Comparison of ENCODE assay signal across 11 cellular contexts in the genomic region with DNA sequence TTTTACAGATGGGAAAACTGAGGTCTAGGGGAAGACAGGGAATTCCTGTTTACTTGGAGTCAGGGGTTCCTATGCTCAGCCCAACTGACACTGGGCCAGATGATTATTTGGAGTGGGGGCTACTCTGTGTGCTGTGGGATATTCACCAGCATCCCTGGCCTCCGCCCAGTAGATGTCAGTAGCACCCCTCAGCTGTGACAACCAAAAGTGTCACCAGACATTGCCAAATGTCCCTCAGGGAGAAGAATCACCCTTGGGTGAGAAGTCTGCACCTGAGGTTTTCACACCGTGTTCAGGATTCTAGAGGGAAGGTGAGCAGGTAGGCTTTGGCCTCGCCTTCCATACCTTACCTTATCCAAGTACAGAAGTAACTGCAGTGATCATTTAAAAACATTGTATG. TPM values are rescaled to one million over a fixed set of nuclear protein-coding genes. Genes with fewer than 3 reads are reported as not detected.
DNase-seq lines count a peak whose midpoint lies in the region; ATAC-seq and TF ChIP-seq lines count a peak whose summit lies in the region.
"Had no signal": no experiment of that assay in that cellular context is flagged by ENCODE, and none has a peak within 500 bp of the region (broad histone marks: within the 10 kb centered on the region; RNA-seq: fewer than 3 reads in every experiment).

No MANE protein-coding gene starts in this region.

- H3K36me3 ChIP-seq in DOHH2 (ENCODE audit: control insufficient read depth, low read length) (no peaks in the 10 kb centered on the region), endodermal cell (ENCODE audit: control insufficient read depth, insufficient read depth, low read length) (no peaks in the 10 kb centered on the region)
- H3K36me3 ChIP-seq: ascending aorta had no signal

- H3K27me3 ChIP-seq in DOHH2 (ENCODE audit: control insufficient read depth, low read length): no peaks in the 10 kb centered on the region
- H3K27me3 ChIP-seq in endodermal cell (ENCODE audit: control insufficient read depth, insufficient read depth, low read length, poor library complexity, severe bottlenecking): no peaks in the 10 kb centered on the region
- H3K27me3 ChIP-seq: ascending aorta had no signal

- 87 to 92% methylated on average over 2 to 3 of the region's 3 CpGs for WGBS in endodermal cell (ENCODE audit: insufficient coverage in 1 of 2, insufficient read length in 1 of 2), 2 experiments

- no peak for TF ChIP-seq POLR2A in NB4 (IDR thresholded peaks at IDR 0.05; ENCODE audit: extremely low read depth, insufficient read length)

- H3F3A ChIP-seq in DOHH2 (ENCODE audit: control insufficient read depth, insufficient read depth): no peaks in the 10 kb centered on the region

- H3K4me3 ChIP-seq in DOHH2 (ENCODE audit: low read length): no peak overlapping the region
- H3K4me3 ChIP-seq in NB4 (ENCODE audit: low read depth, low read length): no peak overlapping the region
- no peak overlapping the region for H3K4me3 ChIP-seq in endodermal cell (ENCODE audit: low read length)
- H3K4me3 ChIP-seq: ascending aorta, skin epidermis had no signal

- no peaks in the 10 kb centered on the region for H3K9me3 Mint-ChIP-seq in endodermal cell

- no peak overlapping the region for H3K4me3 Mint-ChIP-seq in endodermal cell

- DNase-seq in NB4 (ENCODE audit: low read depth) (peak; percentile 70), endodermal cell (no peak), hippocampal formation (lab: John Stamatoyannopoulos, UW) (no peak)
- DNase-seq: NCI-H1048 had no signal

- H3K9ac ChIP-seq in endodermal cell (ENCODE audit: extremely low read depth, low read length, poor library complexity, severe bottlenecking): no peak overlapping the region

- ATAC-seq in GM21390 (IDR thresholded peaks at IDR 0.05; ENCODE audit: unreplicated experiment): no peak
- ATAC-seq in GM19351 (IDR thresholded peaks at IDR 0.05; ENCODE audit: unreplicated experiment): no peak
- ATAC-seq in HG02981 (IDR thresholded peaks at IDR 0.05; ENCODE audit: unreplicated experiment): no peak

- no peak overlapping the region for H3K27ac Mint-ChIP-seq in endodermal cell

- H3K27me3 Mint-ChIP-seq in endodermal cell (ENCODE audit: insufficient read depth): no peaks in the 10 kb centered on the region

- H3K4me1 ChIP-seq in DOHH2 (ENCODE audit: control insufficient read depth, low read length): no peaks in the 10 kb centered on the region
- no peaks in the 10 kb centered on the region for H3K4me1 ChIP-seq in endodermal cell (ENCODE audit: control insufficient read depth, insufficient read depth, low read length)
- H3K4me1 ChIP-seq: ascending aorta had no signal

- H4K20me1 ChIP-seq in DOHH2 (ENCODE audit: control insufficient read depth, insufficient read depth, low read depth, low read length): no peaks in the 10 kb centered on the region

- H3K9me3 ChIP-seq in DOHH2 (ENCODE audit: control insufficient read depth, insufficient read depth, low read length) (no peaks in the 10 kb centered on the region), endodermal cell (ENCODE audit: control insufficient read depth, low read length) (no peaks in the 10 kb centered on the region)
- H3K9me3 ChIP-seq: ascending aorta had no signal

- peaks cover 12% of the 10 kb centered on the region for H3K4me1 Mint-ChIP-seq in endodermal cell

- no peak overlapping the region for H3K4me2 ChIP-seq in DOHH2 (ENCODE audit: low read length)

- H3K27ac ChIP-seq in 22Rv1: no peak overlapping the region
- H3K27ac ChIP-seq in DOHH2 (ENCODE audit: low read depth, low read length): no peak overlapping the region
- H3K27ac ChIP-seq in endodermal cell (ENCODE audit: low read depth, low read length): no peak overlapping the region
- H3K27ac ChIP-seq: ascending aorta, skin epidermis had no signal

- no peaks in the 10 kb centered on the region for H3K79me2 ChIP-seq in DOHH2 (ENCODE audit: control insufficient read depth, low read length)

- TF ChIP-seq CTCF in 22Rv1 (IDR thresholded peaks at IDR 0.05) (peak; percentile 12; the same call in 1 of the 2 replicates), DOHH2 (IDR thresholded peaks at IDR 0.05; ENCODE audit: low read depth, low read length, poor library complexity, severe bottlenecking) (peak; percentile 22), NB4 (IDR thresholded peaks at IDR 0.05; ENCODE audit: low read depth, low read length) (peak; percentile 75), endodermal cell (conservative IDR thresholded peaks at IDR 0.05) (peak; percentile 69)

- H3K9me2 ChIP-seq in DOHH2 (replicated peaks; ENCODE audit: control insufficient read depth, low read length): no peaks in the 10 kb centered on the region

- H3K36me3 Mint-ChIP-seq in endodermal cell (ENCODE audit: low read depth): peaks cover 2% of the 10 kb centered on the region

RNA-seq across cellular contexts. Expression of gene CDH26, which starts 27.6 kb away (rescaled TPM):
- total RNA-seq in endodermal cell: 1 to 10 TPM in 1 of 2 donors, under 1 TPM in 1; 0.97 to 2.0 TPM
- 0.32 TPM for polyA plus RNA-seq in endodermal cell (2013, experiment 1 of 2)
- 0.37 TPM for polyA plus RNA-seq in endodermal cell (2013, experiment 2 of 2)
- total RNA-seq: ascending aorta had no signal

RNA-seq across cellular contexts. Expression of gene FAM217B, which starts 45.7 kb away (rescaled TPM):
- total RNA-seq in endodermal cell: 10 to 100 TPM; 24.4 to 25.1 TPM
- polyA plus RNA-seq in endodermal cell (2013, experiment 1 of 2): 21.6 TPM
- polyA plus RNA-seq in endodermal cell (2013, experiment 2 of 2): 21.7 TPM

RNA-seq across cellular contexts. Expression of gene PPP1R3D, which starts 45.8 kb away (rescaled TPM):
- total RNA-seq in endodermal cell: 1 to 10 TPM; 3.9 to 6.1 TPM
- 3.2 TPM for polyA plus RNA-seq in endodermal cell (2013, experiment 1 of 2)
- polyA plus RNA-seq in endodermal cell (2013, experiment 2 of 2): 3.3 TPM

RNA-seq across cellular contexts. Expression of gene SYCP2, which starts 52.4 kb away (rescaled TPM):
- total RNA-seq in endodermal cell: 1 to 10 TPM; 1.2 to 1.4 TPM
- polyA plus RNA-seq in endodermal cell (2013, experiment 1 of 2): 0.43 TPM
- 0.21 TPM for polyA plus RNA-seq in endodermal cell (2013, experiment 2 of 2)

Comparison
In these comparisons a context has a peak if more than half of its experiments do, and no peak if none do; other contexts are left out.
1. CTCF ChIP-seq: peak in every context shown above with its lines; median percentile 75 in NB4; 69 in endodermal cell; 22 in DOHH2; 12 in 22Rv1.